Comparison of ENCODE assay signal across 13 cellular contexts in genomic region chr1:182761396-182762395, GRCh38. TPM values are rescaled to one million over a fixed set of nuclear protein-coding genes. Genes with fewer than 3 reads are reported as not detected.
DNase-seq lines count a peak whose midpoint lies in the region; ATAC-seq, FAIRE-seq and TF ChIP-seq lines count a peak whose summit lies in the region.
"Had no signal": no experiment of that assay in that cellular context is flagged by ENCODE, and none has a peak within 500 bp of the region (broad histone marks: within the 10 kb centered on the region; RNA-seq: fewer than 3 reads in every experiment).

No MANE protein-coding gene starts in this region.

- FAIRE-seq in HepG2 (lab: Jason Lieb, UNC) = no peak
- FAIRE-seq in endothelial cell of umbilical vein (lab: Jason Lieb, UNC) = no peak

- intact Hi-C loops in HepG2 (cut with micrococcal nuclease; ENCODE audit: unreplicated experiment) = no loop called here
- intact Hi-C loops in right lobe of liver (cut with DNase I) = no loop called here
- intact Hi-C loops in endothelial cell of umbilical vein (cut with micrococcal nuclease) = no loop called here
- intact Hi-C loops in esophagus squamous epithelium (cut with DNase I) = no loop called here

- TF ChIP-seq RAD21 in HepG2 (CRISPR knock-in tag; IDR thresholded peaks at IDR 0.05) = no peak

- BruUV-seq in HepG2 (replicated peaks; lab: Mats Ljungman, UMichigan) = no TSS peak
- no TSS peak for BruUV-seq in endothelial cell of umbilical vein (replicated peaks; lab: Mats Ljungman, UMichigan)

- no peak for TF ChIP-seq EP300 in HepG2 (IDR thresholded peaks at IDR 0.05; ENCODE audit: low read depth in 2 of 2, low read length in 2 of 2)
- no peak for TF ChIP-seq EP300 in HepG2 (CRISPR knock-in tag; IDR thresholded peaks at IDR 0.05; ENCODE audit: borderline replicate concordance)

- H3K4me1 ChIP-seq in HepG2 (ENCODE audit: insufficient read depth, low read length) = no peaks in the 10 kb centered on the region
- H3K4me1 ChIP-seq in right lobe of liver = no peaks in the 10 kb centered on the region
- no peaks in the 10 kb centered on the region for H3K4me1 ChIP-seq in endothelial cell of umbilical vein (ENCODE audit: control insufficient read depth, extremely low read depth, insufficient read depth, low read length)
- H3K4me1 ChIP-seq in esophagus squamous epithelium = peaks cover 0 to 9% (median 0%) of the 10 kb centered on the region in 3 donors

- H3K9me3 ChIP-seq in HepG2 (ENCODE audit: low read length) (peaks cover 12% of the 10 kb centered on the region), right lobe of liver (no peaks in the 10 kb centered on the region), endothelial cell of umbilical vein (replicated peaks; ENCODE audit: control insufficient read depth, insufficient read depth, low read length) (no peaks in the 10 kb centered on the region), esophagus squamous epithelium (no peaks in the 10 kb centered on the region)
- H3K9me3 ChIP-seq: thyroid gland had no signal

- H3K4me3 ChIP-seq in HepG2 (replicated peaks in 1 of 3; ENCODE audit: insufficient read depth in 1 of 3, low read depth in 2 of 3, low read length in 3 of 3) = no peak overlapping the region
- no peak overlapping the region for H3K4me3 ChIP-seq in right lobe of liver
- no peak overlapping the region for H3K4me3 ChIP-seq in endothelial cell of umbilical vein (replicated peaks in 1 of 3; ENCODE audit: insufficient read depth in 1 of 3, low read depth in 1 of 3, low read length in 3 of 3)
- H3K4me3 ChIP-seq in esophagus squamous epithelium = no peak overlapping the region
- no peak overlapping the region for H3K4me3 ChIP-seq in coronary artery
- H3K4me3 ChIP-seq: thyroid gland had no signal

- no peaks in the 10 kb centered on the region for H3K36me3 ChIP-seq in HepG2 (replicated peaks in 1 of 2; ENCODE audit: control insufficient read depth in 1 of 2, insufficient read depth in 2 of 2, low read length in 2 of 2)
- no peaks in the 10 kb centered on the region for H3K36me3 ChIP-seq in right lobe of liver
- H3K36me3 ChIP-seq in endothelial cell of umbilical vein (ENCODE audit: control insufficient read depth in 2 of 2, extremely low read depth in 1 of 2, insufficient read depth in 2 of 2, low read length in 2 of 2) = no peaks in the 10 kb centered on the region
- no peaks in the 10 kb centered on the region for H3K36me3 ChIP-seq in esophagus squamous epithelium
- H3K36me3 ChIP-seq: thyroid gland had no signal

- TF ChIP-seq CTCF in HepG2 (CRISPR knock-in tag; IDR thresholded peaks at IDR 0.05) (no peak), right lobe of liver (IDR thresholded peaks at IDR 0.05) (no peak), endothelial cell of umbilical vein (IDR thresholded peaks at IDR 0.05; ENCODE audit: extremely low read depth in 1 of 2, insufficient read depth in 1 of 2, low read depth in 1 of 2, low read length in 2 of 2) (no peak), esophagus squamous epithelium (IDR thresholded peaks at IDR 0.05) (no peak), coronary artery (IDR thresholded peaks at IDR 0.05) (no peak)

- dilution Hi-C loops in endothelial cell of umbilical vein (cut with MboI; ENCODE audit: extremely low pct_ligation_motif_present, low sequenced_read_pairs) = no loop called here

- H3K79me2 ChIP-seq in HepG2 (ENCODE audit: insufficient read depth, low read length) = no peaks in the 10 kb centered on the region
- no peaks in the 10 kb centered on the region for H3K79me2 ChIP-seq in endothelial cell of umbilical vein (ENCODE audit: control insufficient read depth, insufficient read depth, low read length)

- H4K20me1 ChIP-seq in HepG2 (ENCODE audit: insufficient read depth, low read length) (no peaks in the 10 kb centered on the region), endothelial cell of umbilical vein (replicated peaks; ENCODE audit: control insufficient read depth, extremely low read depth, insufficient read depth, low read length) (no peaks in the 10 kb centered on the region)

- TF ChIP-seq POLR2A in HepG2 (IDR thresholded peaks at IDR 0.05; ENCODE audit: insufficient read depth in 1 of 2, low read depth in 2 of 2, low read length in 2 of 2) = no peak
- no peak for TF ChIP-seq POLR2A in right lobe of liver (IDR thresholded peaks at IDR 0.05)
- no peak for TF ChIP-seq POLR2A in endothelial cell of umbilical vein (IDR thresholded peaks at IDR 0.05; ENCODE audit: low read depth, low read length)
- TF ChIP-seq POLR2A in esophagus squamous epithelium (IDR thresholded peaks at IDR 0.05) = no peak

- ATAC-seq in HepG2 = no peak
- no peak for ATAC-seq in right lobe of liver
- ATAC-seq in HG02884 (IDR thresholded peaks at IDR 0.05; ENCODE audit: unreplicated experiment) = no peak
- ATAC-seq: CD8-positive, alpha-beta T cell; sciatic nerve had no signal

- DNase-seq in HepG2 (ENCODE audit: low spot score) (no peak), right lobe of liver (no peak), NCI-H446 (lab: John Stamatoyannopoulos, UW) (peak; percentile 32 to 70), endothelial cell of umbilical vein (ENCODE audit: low read depth, low spot score) (no peak), esophagus squamous epithelium (lab: John Stamatoyannopoulos, UW) (no peak), SKM-1 treated with dmso at 0.1 percent for 144 hours (lab: John Stamatoyannopoulos, UW; ENCODE audit: unreplicated experiment) (no peak), coronary artery (ENCODE audit: low spot score) (no peak)
- DNase-seq: activated CD4-positive, alpha-beta T cell treated with anti-CD3 and anti-CD28 coated beads for 1 hour; activated naive CD8-positive, alpha-beta T cell treated with anti-CD3 and anti-CD28 coated beads, Interleukin-2, amount 10 ng/mL, durations not matched to agents 7 days and 5 days; CD8-positive, alpha-beta T cell; thyroid gland had no signal

- no peak overlapping the region for H3K9ac ChIP-seq in HepG2 (ENCODE audit: insufficient read depth, low read depth, low read length)
- H3K9ac ChIP-seq in endothelial cell of umbilical vein (replicated peaks; ENCODE audit: extremely low read depth, insufficient read depth, low read length) = no peak overlapping the region

- no peaks in the 10 kb centered on the region for H3K9me1 ChIP-seq in endothelial cell of umbilical vein (replicated peaks; ENCODE audit: control insufficient read depth, extremely low read depth, insufficient read depth, low read length)

- in situ Hi-C loops in HepG2 (cut with HindIII; ENCODE audit: extremely low pct_ligation_motif_present, low pct_unique_long_range_greater_than_20kb) = no loop called here

- H3K27ac ChIP-seq in HepG2 (ENCODE audit: extremely low read length, insufficient read depth, low read length) = no peak overlapping the region
- H3K27ac ChIP-seq in right lobe of liver = no peak overlapping the region
- H3K27ac ChIP-seq in endothelial cell of umbilical vein (ENCODE audit: insufficient read depth, low read depth, low read length) = no peak overlapping the region
- no peak overlapping the region for H3K27ac ChIP-seq in esophagus squamous epithelium
- no peak overlapping the region for H3K27ac ChIP-seq in coronary artery
- H3K27ac ChIP-seq: thyroid gland had no signal

- POLR2A ChIA-PET in HepG2 (lab: Yijun Ruan, JAX) (no interaction called here), endothelial cell of umbilical vein (lab: Charles Lee) (no interaction called here)

- H3K27me3 ChIP-seq in HepG2 (ENCODE audit: control insufficient read depth in 1 of 2, insufficient read depth in 2 of 2, low read length in 2 of 2) = no peaks in the 10 kb centered on the region; a peak in 2 of 5 replicates
- H3K27me3 ChIP-seq in right lobe of liver = no peaks in the 10 kb centered on the region
- peaks cover 0 to 6% of the 10 kb centered on the region in 2 experiments for H3K27me3 ChIP-seq in endothelial cell of umbilical vein (ENCODE audit: control insufficient read depth in 2 of 2, insufficient read depth in 2 of 2, low read length in 2 of 2)
- no peaks in the 10 kb centered on the region for H3K27me3 ChIP-seq in esophagus squamous epithelium
- H3K27me3 ChIP-seq: thyroid gland had no signal

- CTCF ChIA-PET in HepG2 (lab: Yijun Ruan, JAX; ENCODE audit: low intra/inter-chr PET ratio, low total read pairs) (no interaction called here), endothelial cell of umbilical vein (lab: Charles Lee) (interaction anchor here (0.8 to 2.5 kb wide), 2 partner anchors 23 to 25 kb away, joined by 4 to 8 read pairs; no protein-coding TSS in a partner anchor)

- H3K4me2 ChIP-seq in HepG2 (ENCODE audit: low read depth, low read length) = no peak overlapping the region
- H3K4me2 ChIP-seq in endothelial cell of umbilical vein (ENCODE audit: insufficient read depth, low read length) = no peak overlapping the region

- WGBS in HepG2 (ENCODE audit: low lambda C conversion rate) = 23% methylated on average over 4 of the region's 4 CpGs
- WGBS in right lobe of liver (ENCODE audit: insufficient coverage, low coverage, low lambda C conversion rate, missing lambda C conversion rate) = 72% methylated on average over 4 of the region's 4 CpGs
- 76 to 82% methylated on average over 4 of the region's 4 CpGs for WGBS in esophagus squamous epithelium, 2 donors

- H2AFZ ChIP-seq in HepG2 (ENCODE audit: low read length) = no peak overlapping the region
- H2AFZ ChIP-seq in endothelial cell of umbilical vein (ENCODE audit: low read depth, low read length) = peak overlapping the region; percentile 73

RNA-seq across cellular contexts. Expression of gene NPL, which starts 27.9 kb away (rescaled TPM):
- total RNA-seq in HepG2 (2016; rRNA removed; fragmentation: Illumina TruSeq; extraction: Trizol) = 0.04 TPM in 1 of 2 replicates, not detected in the other
- not detected in 2 replicates for total RNA-seq in HepG2 (2016; cell fraction: cytosol; rRNA removed; fragmentation: Illumina TruSeq; extraction: Trizol; ENCODE audit: low read depth)
- 0.07 and 0.15 TPM in 2 replicates for total RNA-seq in HepG2 (2016; cell fraction: insoluble cytoplasmic fraction; rRNA removed; fragmentation: Illumina TruSeq; extraction: Trizol)
- total RNA-seq in HepG2 (2016; cell fraction: membrane; rRNA removed; fragmentation: Illumina TruSeq; extraction: Trizol) = not detected in 2 replicates
- total RNA-seq in HepG2 (2016; cell fraction: nucleus; rRNA removed; fragmentation: Illumina TruSeq; extraction: Trizol) = not detected in 2 replicates
- polyA plus RNA-seq in HepG2 (2011; rRNA removed) = 0.03 and 0.07 TPM in 2 replicates
- not detected in 2 replicates for polyA plus RNA-seq in HepG2 (2011; cell fraction: cytosol; rRNA removed)
- not detected in 2 replicates for polyA plus RNA-seq in HepG2 (2011; cell fraction: nucleus; rRNA removed)
- polyA plus RNA-seq in HepG2 (2012) = 0.05 TPM in 1 of 2 replicates, not detected in the other
- polyA plus RNA-seq in HepG2 (2016; cell fraction: cytosol; fragmentation: Illumina TruSeq; extraction: Trizol; ENCODE audit: low read depth) = not detected in 2 replicates
- polyA plus RNA-seq in HepG2 (2016; cell fraction: insoluble cytoplasmic fraction; fragmentation: Illumina TruSeq; extraction: Trizol; ENCODE audit: low read depth) = 0.11 and 0.19 TPM in 2 replicates
- polyA plus RNA-seq in HepG2 (2016; cell fraction: membrane; fragmentation: Illumina TruSeq; extraction: Trizol; ENCODE audit: low read depth) = not detected in 2 replicates
- polyA plus RNA-seq in HepG2 (2016; cell fraction: nucleus; fragmentation: Illumina TruSeq; extraction: Trizol; ENCODE audit: insufficient read depth, low read depth) = not detected in 2 replicates
- polyA minus RNA-seq in HepG2 (2011; rRNA and poly(A)+ RNA removed; ENCODE audit: low replicate concordance) = 4.7 TPM in 1 of 2 replicates, not detected in the other
- not detected in 2 replicates for polyA minus RNA-seq in HepG2 (2011; cell fraction: cytosol; rRNA and poly(A)+ RNA removed)
- not detected in 2 replicates for polyA minus RNA-seq in HepG2 (2011; cell fraction: nucleus; rRNA and poly(A)+ RNA removed)
- 10 to 100 TPM; 10.1 to 28.1 (median 14.4) TPM for total RNA-seq in right lobe of liver
- 0.75 and 1.3 TPM in 2 replicates for total RNA-seq in endothelial cell of umbilical vein
- 0.14 TPM in 1 of 2 replicates, not detected in the other for polyA plus RNA-seq in endothelial cell of umbilical vein
- 0.23 and 0.32 TPM in 2 replicates for polyA plus RNA-seq in endothelial cell of umbilical vein (2011; cell fraction: cytosol; rRNA removed)
- 0.74 and 0.83 TPM in 2 replicates for polyA plus RNA-seq in endothelial cell of umbilical vein (2011; cell fraction: nucleus; rRNA removed)
- polyA plus RNA-seq in endothelial cell of umbilical vein (2012) = 0.27 and 0.55 TPM in 2 replicates
- 1.0 TPM in 1 of 2 replicates, not detected in the other for polyA minus RNA-seq in endothelial cell of umbilical vein
- 3.1 TPM for polyA minus RNA-seq in endothelial cell of umbilical vein (2011; cell fraction: cytosol; rRNA and poly(A)+ RNA removed)
- not detected in 2 replicates for polyA minus RNA-seq in endothelial cell of umbilical vein (2011; cell fraction: nucleus; rRNA and poly(A)+ RNA removed)
- 10 to 100 TPM in 3 of 4 donors, 1 to 10 TPM in 1; 7.8 to 16.2 (median 12.6) TPM for total RNA-seq in esophagus squamous epithelium

Comparison
In these comparisons a context has a peak if more than half of its experiments do, and no peak if none do; other contexts are left out.
1. DNase-seq: peak in NCI-H446 (2 of 2); none in HepG2 (single experiment), right lobe of liver (0 of 3), endothelial cell of umbilical vein (single experiment), esophagus squamous epithelium (single experiment), SKM-1 treated with dmso at 0.1 percent for 144 hours (single experiment) and coronary artery (single experiment).